27 cellular contexts compared by ENCODE assay signal in the genomic region with DNA sequence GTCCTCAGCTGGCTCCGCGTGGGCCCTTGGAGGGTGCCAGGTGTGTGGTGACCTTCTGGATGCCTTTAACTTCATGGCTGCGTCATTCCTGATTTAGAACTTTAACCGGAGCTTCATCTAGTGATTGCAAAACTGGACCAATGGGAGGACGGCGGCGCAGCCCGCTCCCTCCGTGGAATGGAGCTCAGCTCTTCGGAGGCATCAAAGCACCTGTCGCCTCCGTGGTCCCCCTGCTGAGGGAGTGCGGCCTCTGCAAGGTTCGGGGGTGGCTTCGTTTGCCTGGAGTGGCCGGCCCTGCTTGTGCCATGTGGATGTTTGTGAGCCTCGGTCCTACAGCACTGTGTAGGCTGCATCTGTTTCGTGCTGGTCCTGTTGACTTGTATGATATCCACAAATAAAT. TPM values are rescaled to one million over a fixed set of nuclear protein-coding genes. Genes with fewer than 3 reads are reported as not detected.
DNase-seq lines count a peak whose midpoint lies in the region; ATAC-seq, FAIRE-seq and TF ChIP-seq lines count a peak whose summit lies in the region.
"Had no signal": no experiment of that assay in that cellular context is flagged by ENCODE, and none has a peak within 500 bp of the region (broad histone marks: within the 10 kb centered on the region; RNA-seq: fewer than 3 reads in every experiment).

No MANE protein-coding gene starts in this region.

- H3K4me3 ChIP-seq in HepG2 (replicated peaks in 1 of 3; ENCODE audit: insufficient read depth in 1 of 3, low read depth in 2 of 3, low read length in 3 of 3) (no peak overlapping the region), right lobe of liver (no peak overlapping the region), K562 (no peak overlapping the region), suprapubic skin (no peak overlapping the region), lower leg skin (ENCODE audit: low read depth, poor library complexity, severe bottlenecking) (no peak overlapping the region)
- H3K4me3 ChIP-seq: A549; BLaER1 treated with 17β-estradiol and CSF1 and Interleukin-3, amounts not matched to agents 10 nM and 100 nM; GM12878; GM23338 had no signal

- H3K27me3 ChIP-seq in HepG2 (ENCODE audit: control insufficient read depth in 1 of 2, insufficient read depth in 2 of 2, low read length in 2 of 2) (no peaks in the 10 kb centered on the region), right lobe of liver (no peaks in the 10 kb centered on the region), K562 (ENCODE audit: control insufficient read depth in 2 of 2, insufficient read depth in 2 of 2, low read length in 2 of 2) (no peaks in the 10 kb centered on the region), foreskin keratinocyte (no peaks in the 10 kb centered on the region), suprapubic skin (no peaks in the 10 kb centered on the region)
- H3K27me3 ChIP-seq: BE2C; BLaER1 treated with 17β-estradiol and CSF1 and Interleukin-3, amounts not matched to agents 10 nM and 100 nM had no signal

- TF ChIP-seq POLR2A in HepG2 (IDR thresholded peaks at IDR 0.05; ENCODE audit: insufficient read depth in 1 of 2, low read depth in 2 of 2, low read length in 2 of 2): no peak
- TF ChIP-seq POLR2A in right lobe of liver (IDR thresholded peaks at IDR 0.05): no peak
- TF ChIP-seq POLR2A in K562 (conservative IDR thresholded peaks at IDR 0.05): no peak
- no peak for TF ChIP-seq POLR2A in suprapubic skin (IDR thresholded peaks at IDR 0.05)
- TF ChIP-seq POLR2A in lower leg skin (IDR thresholded peaks at IDR 0.05): no peak

- no peaks in the 10 kb centered on the region for H4K20me1 ChIP-seq in HepG2 (ENCODE audit: insufficient read depth, low read length)
- no peaks in the 10 kb centered on the region for H4K20me1 ChIP-seq in K562 (replicated peaks; ENCODE audit: control insufficient read depth, insufficient read depth, low read length)

- TF ChIP-seq RAD21 in HepG2 (CRISPR knock-in tag; IDR thresholded peaks at IDR 0.05) (no peak), K562 (CRISPR knock-in tag; conservative IDR thresholded peaks at IDR 0.05 in 1 of 2, IDR thresholded peaks at IDR 0.05 in 1 of 2) (no peak)

- no peaks in the 10 kb centered on the region for H3K9me1 ChIP-seq in K562 (ENCODE audit: control insufficient read depth, insufficient read depth, low read length)

- no peak overlapping the region for H3K9ac ChIP-seq in HepG2 (ENCODE audit: insufficient read depth, low read depth, low read length)
- H3K9ac ChIP-seq in K562 (ENCODE audit: insufficient read depth in 1 of 2, low read depth in 2 of 2, low read length in 2 of 2): no peak overlapping the region
- H3K9ac ChIP-seq: BLaER1 treated with 17β-estradiol and CSF1 and Interleukin-3, amounts not matched to agents 10 nM and 100 nM had no signal

- TF ChIP-seq CTCF in HepG2 (CRISPR knock-in tag; IDR thresholded peaks at IDR 0.05) (no peak), right lobe of liver (IDR thresholded peaks at IDR 0.05) (no peak), K562 (IDR thresholded peaks at IDR 0.05 in 2 of 3, conservative IDR thresholded peaks at IDR 0.05 in 1 of 3; ENCODE audit: insufficient read depth in 2 of 3, low read depth in 1 of 3, low read length in 3 of 3) (no peak), foreskin keratinocyte (conservative IDR thresholded peaks at IDR 0.05) (no peak), suprapubic skin (IDR thresholded peaks at IDR 0.05) (no peak), lower leg skin (IDR thresholded peaks at IDR 0.05) (no peak)

- H3K27ac ChIP-seq in HepG2 (ENCODE audit: extremely low read length, insufficient read depth, low read length) (no peak overlapping the region), right lobe of liver (no peak overlapping the region), K562 (ENCODE audit: extremely low read depth, low read depth, low read length) (no peak overlapping the region), foreskin keratinocyte (peak overlapping the region; percentile 58), suprapubic skin (peak overlapping the region; percentile 60)
- H3K27ac ChIP-seq: BLaER1 treated with 17β-estradiol and CSF1 and Interleukin-3, amounts not matched to agents 10 nM and 100 nM had no signal

- BruUV-seq in HepG2 (replicated peaks; lab: Mats Ljungman, UMichigan) (no TSS peak), K562 (replicated peaks; lab: Mats Ljungman, UMichigan) (no TSS peak)

- TF ChIP-seq EP300 in HepG2 (IDR thresholded peaks at IDR 0.05; ENCODE audit: low read depth in 2 of 2, low read length in 2 of 2) (no peak), HepG2 (CRISPR knock-in tag; IDR thresholded peaks at IDR 0.05; ENCODE audit: borderline replicate concordance) (no peak), K562 (IDR thresholded peaks at IDR 0.05; ENCODE audit: low read length) (no peak), suprapubic skin (IDR thresholded peaks at IDR 0.05) (no peak)

- CTCF ChIA-PET in HepG2 (lab: Yijun Ruan, JAX; ENCODE audit: low intra/inter-chr PET ratio, low total read pairs) (no interaction called here), K562 (lab: Yijun Ruan, JAX; ENCODE audit: low intra/inter-chr PET ratio) (no interaction called here)

- H2AFZ ChIP-seq in HepG2 (ENCODE audit: low read length) (no peak overlapping the region), K562 (ENCODE audit: low read depth, low read length) (no peak overlapping the region)
- H2AFZ ChIP-seq: GM23338 had no signal

- no peak for FAIRE-seq in HepG2 (lab: Jason Lieb, UNC)
- FAIRE-seq in K562 (lab: Jason Lieb, UNC): no peak
- FAIRE-seq: A549, D721Med, GM12878, GM19239 had no signal

- WGBS in HepG2 (ENCODE audit: low lambda C conversion rate): 99% methylated on average over 18 of the region's 18 CpGs
- WGBS in right lobe of liver (ENCODE audit: insufficient coverage, low coverage, low lambda C conversion rate, missing lambda C conversion rate): 96% methylated on average over 4 of the region's 18 CpGs
- 92% methylated on average over 18 of the region's 18 CpGs for WGBS in K562 (ENCODE audit: insufficient coverage, low coverage, missing lambda C conversion rate)
- 82% methylated on average over 16 of the region's 18 CpGs for WGBS in suprapubic skin
- WGBS in lower leg skin, 2 donors: 82 to 92% methylated on average over 16 to 18 of the region's 18 CpGs

- DNase-seq in HepG2 (ENCODE audit: low spot score) (no peak), right lobe of liver (no peak), K562 (ENCODE audit: extremely low read depth in 1 of 4, low spot score in 3 of 4) (no peak), foreskin keratinocyte (no peak), suprapubic skin (ENCODE audit: low spot score in 2 of 2) (no peak), lower leg skin (ENCODE audit: low spot score in 2 of 2) (no peak), NCI-H524 treated with DMSO at 0.1 percent for 48 hours (lab: John Stamatoyannopoulos, UW) (no peak)
- DNase-seq: 8988T; ACHN; AML-193; BE2C; CD4-positive, alpha-beta T cell; CD8-positive, alpha-beta memory T cell; DMS 273 treated with DMSO at 0.1 percent for 48 hours; DMS79; EL; GDM1; H9; HFFc6 had no signal

- in situ Hi-C loops in HepG2 (cut with HindIII; ENCODE audit: extremely low pct_ligation_motif_present, low pct_unique_long_range_greater_than_20kb): no loop called here
- in situ Hi-C loops in K562 (cut with MboI): no loop called here

- H3K4me2 ChIP-seq in HepG2 (ENCODE audit: low read depth, low read length) (no peak overlapping the region), K562 (ENCODE audit: insufficient read depth, low read length) (no peak overlapping the region)
- H3K4me2 ChIP-seq: A549; BLaER1 treated with 17β-estradiol and CSF1 and Interleukin-3, amounts not matched to agents 10 nM and 100 nM; GM23338 had no signal

- intact Hi-C loops in HepG2 (cut with micrococcal nuclease; ENCODE audit: unreplicated experiment) (no loop called here), right lobe of liver (cut with DNase I) (no loop called here), K562 (cut with micrococcal nuclease) (no loop called here), lower leg skin (cut with DNase I; ENCODE audit: low total_unique reads) (loop anchor here (10.0 kb wide), 1 partner anchor 787 kb away; a partner anchor contains a TSS)

- ATAC-seq in HepG2: no peak
- ATAC-seq in right lobe of liver: no peak
- ATAC-seq in K562: no peak
- ATAC-seq in foreskin keratinocyte: no peak
- no peak for ATAC-seq in GM21390 (IDR thresholded peaks at IDR 0.05; ENCODE audit: unreplicated experiment)
- ATAC-seq: A549, GM12878, GM23338, HCT116 had no signal

- H3K9me3 ChIP-seq in HepG2 (ENCODE audit: low read length): no peaks in the 10 kb centered on the region
- no peaks in the 10 kb centered on the region for H3K9me3 ChIP-seq in right lobe of liver
- no peaks in the 10 kb centered on the region for H3K9me3 ChIP-seq in K562 (replicated peaks; ENCODE audit: control insufficient read depth, insufficient read depth, low read depth, low read length)
- H3K9me3 ChIP-seq in suprapubic skin: no peaks in the 10 kb centered on the region
- H3K9me3 ChIP-seq: A549; BE2C; BLaER1 treated with 17β-estradiol and CSF1 and Interleukin-3, amounts not matched to agents 10 nM and 100 nM had no signal

- POLR2A ChIA-PET in HepG2 (lab: Yijun Ruan, JAX) (no interaction called here), K562 (lab: Yijun Ruan, JAX) (interaction anchor here (0.6 to 0.8 kb wide), 4 partner anchors 19 to 836 kb away, joined by 3 read pairs; no protein-coding TSS in a partner anchor)

- H3K4me1 ChIP-seq in HepG2 (ENCODE audit: insufficient read depth, low read length) (peaks cover 5% of the 10 kb centered on the region), right lobe of liver (peaks cover 0 to 20% (median 6%) of the 10 kb centered on the region in 4 donors), K562 (replicated peaks in 1 of 2; ENCODE audit: control insufficient read depth in 2 of 2, insufficient read depth in 2 of 2, low read length in 2 of 2) (peaks cover 2 to 32% of the 10 kb centered on the region in 2 experiments; a peak in 3 of 5 replicates), foreskin keratinocyte (peaks cover 16% of the 10 kb centered on the region), suprapubic skin (peaks cover 36% of the 10 kb centered on the region)
- H3K4me1 ChIP-seq: BE2C had no signal

- H3K36me3 ChIP-seq in HepG2 (replicated peaks in 1 of 2; ENCODE audit: control insufficient read depth in 1 of 2, insufficient read depth in 2 of 2, low read length in 2 of 2): peaks cover 4 to 14% of the 10 kb centered on the region in 2 experiments; a peak in 4 of 5 replicates
- H3K36me3 ChIP-seq in right lobe of liver: peaks cover 0 to 13% (median 2%) of the 10 kb centered on the region in 4 donors
- peaks cover 61% of the 10 kb centered on the region for H3K36me3 ChIP-seq in K562 (ENCODE audit: control insufficient read depth, insufficient read depth, low read length)
- peaks cover 22% of the 10 kb centered on the region for H3K36me3 ChIP-seq in suprapubic skin

- H3K79me2 ChIP-seq in HepG2 (ENCODE audit: insufficient read depth, low read length) (no peaks in the 10 kb centered on the region), K562 (ENCODE audit: control insufficient read depth, insufficient read depth, low read length) (no peaks in the 10 kb centered on the region)

RNA-seq across cellular contexts. Expression of a gene that starts 14.2 kb away (rescaled TPM):
- 11.7 and 15.8 TPM in 2 replicates for total RNA-seq in HepG2 (2016; rRNA removed; fragmentation: Illumina TruSeq; extraction: Trizol)
- total RNA-seq in HepG2 (2016; cell fraction: cytosol; rRNA removed; fragmentation: Illumina TruSeq; extraction: Trizol; ENCODE audit: low read depth): 8.0 and 9.1 TPM in 2 replicates
- total RNA-seq in HepG2 (2016; cell fraction: insoluble cytoplasmic fraction; rRNA removed; fragmentation: Illumina TruSeq; extraction: Trizol): 11.9 and 14.9 TPM in 2 replicates
- total RNA-seq in HepG2 (2016; cell fraction: membrane; rRNA removed; fragmentation: Illumina TruSeq; extraction: Trizol): 9.8 and 11.8 TPM in 2 replicates
- 6.6 and 7.1 TPM in 2 replicates for total RNA-seq in HepG2 (2016; cell fraction: nucleus; rRNA removed; fragmentation: Illumina TruSeq; extraction: Trizol)
- 94.1 and 110 TPM in 2 replicates for polyA plus RNA-seq in HepG2 (2011; rRNA removed)
- 129 and 137 TPM in 2 replicates for polyA plus RNA-seq in HepG2 (2011; cell fraction: cytosol; rRNA removed)
- polyA plus RNA-seq in HepG2 (2011; cell fraction: nucleus; rRNA removed): 53.4 and 59.2 TPM in 2 replicates
- 58.7 and 69.9 TPM in 2 replicates for polyA plus RNA-seq in HepG2 (2012)
- 34.3 and 43.0 TPM in 2 replicates for polyA plus RNA-seq in HepG2 (2016; cell fraction: cytosol; fragmentation: Illumina TruSeq; extraction: Trizol; ENCODE audit: low read depth)
- polyA plus RNA-seq in HepG2 (2016; cell fraction: insoluble cytoplasmic fraction; fragmentation: Illumina TruSeq; extraction: Trizol; ENCODE audit: low read depth): 53.0 and 57.2 TPM in 2 replicates
- polyA plus RNA-seq in HepG2 (2016; cell fraction: membrane; fragmentation: Illumina TruSeq; extraction: Trizol; ENCODE audit: low read depth): 32.8 and 40.2 TPM in 2 replicates
- 34.9 and 36.2 TPM in 2 replicates for polyA plus RNA-seq in HepG2 (2016; cell fraction: nucleus; fragmentation: Illumina TruSeq; extraction: Trizol; ENCODE audit: insufficient read depth, low read depth)
- 37.2 and 51.7 TPM in 2 replicates for polyA minus RNA-seq in HepG2 (2011; rRNA and poly(A)+ RNA removed; ENCODE audit: low replicate concordance)
- 24.0 and 25.6 TPM in 2 replicates for polyA minus RNA-seq in HepG2 (2011; cell fraction: cytosol; rRNA and poly(A)+ RNA removed)
- polyA minus RNA-seq in HepG2 (2011; cell fraction: nucleus; rRNA and poly(A)+ RNA removed): 9.0 and 15.4 TPM in 2 replicates
- total RNA-seq in right lobe of liver: 100 to 1,000 TPM in 1 of 6 experiments, 10 to 100 TPM in 5; 16.6 to 137 (median 23.2) TPM
- 10.6 and 21.9 TPM in 2 replicates for total RNA-seq in K562 (2011; cell fraction: chromatin; rRNA removed; ENCODE audit: low replicate concordance)
- total RNA-seq in K562 (2011; cell fraction: nucleolus; rRNA removed): 19.5 and 22.0 TPM in 2 replicates
- 18.3 and 24.3 TPM in 2 replicates for total RNA-seq in K562 (2011; cell fraction: nucleoplasm; rRNA removed)
- total RNA-seq in K562 (2014; rRNA removed): 23.1 and 29.0 TPM in 2 replicates
- total RNA-seq in K562 (2014; rRNA removed; fragmentation: Illumina TruSeq; extraction: Trizol): 20.8 and 21.1 TPM in 2 replicates
- total RNA-seq in K562 (2015; rRNA removed; fragmentation: Illumina TruSeq; extraction: Trizol): 31.7 and 34.9 TPM in 2 replicates
- 43.5 and 48.1 TPM in 2 replicates for total RNA-seq in K562 (2021)
- 46.6 and 58.0 TPM in 2 replicates for polyA plus RNA-seq in K562 (2011; rRNA removed)
- 74.4 and 80.8 TPM in 2 replicates for polyA plus RNA-seq in K562 (2011; cell fraction: cytosol; rRNA removed)
- 36.5 and 43.3 TPM in 2 replicates for polyA plus RNA-seq in K562 (2011; cell fraction: nucleus; rRNA removed)
- 76.9 and 118 TPM in 2 replicates for polyA plus RNA-seq in K562 (2012)
- polyA plus RNA-seq in K562 (2014; fragmentation: Illumina TruSeq; extraction: Trizol): 64.2 and 79.8 TPM in 2 replicates
- 10 to 100 TPM; 12.4 to 17.1 TPM for polyA plus RNA-seq in K562 (2014; fragmentation: Nextera tagmentation; extraction: Ambion mirVana)
- polyA plus RNA-seq in K562 (2014; rRNA removed): 65.0 and 67.8 TPM in 2 replicates
- polyA minus RNA-seq in K562 (2011; rRNA and poly(A)+ RNA removed): 33.5 and 37.4 TPM in 2 replicates
- 14.2 and 21.7 TPM in 2 replicates for polyA minus RNA-seq in K562 (2011; cell fraction: cytosol; rRNA and poly(A)+ RNA removed)
- polyA minus RNA-seq in K562 (2011; cell fraction: nucleus; rRNA and poly(A)+ RNA removed): 9.0 and 14.1 TPM in 2 replicates
- 49.5 and 63.0 TPM in 2 replicates for total RNA-seq in foreskin keratinocyte
- polyA plus RNA-seq in foreskin keratinocyte: 123 and 183 TPM in 2 replicates
- 10 to 100 TPM; 17.5 to 39.9 (median 27.9) TPM for total RNA-seq in suprapubic skin
- total RNA-seq in lower leg skin: 10 to 100 TPM; 11.0 to 29.3 (median 21.8) TPM

RNA-seq across cellular contexts. Expression of a gene that starts 27.5 kb away (rescaled TPM):
- 24.6 and 35.1 TPM in 2 replicates for total RNA-seq in HepG2 (2016; rRNA removed; fragmentation: Illumina TruSeq; extraction: Trizol)
- 16.9 and 17.1 TPM in 2 replicates for total RNA-seq in HepG2 (2016; cell fraction: cytosol; rRNA removed; fragmentation: Illumina TruSeq; extraction: Trizol; ENCODE audit: low read depth)
- total RNA-seq in HepG2 (2016; cell fraction: insoluble cytoplasmic fraction; rRNA removed; fragmentation: Illumina TruSeq; extraction: Trizol): 24.1 and 32.9 TPM in 2 replicates
- total RNA-seq in HepG2 (2016; cell fraction: membrane; rRNA removed; fragmentation: Illumina TruSeq; extraction: Trizol): 10.3 and 11.2 TPM in 2 replicates
- 29.9 and 34.8 TPM in 2 replicates for total RNA-seq in HepG2 (2016; cell fraction: nucleus; rRNA removed; fragmentation: Illumina TruSeq; extraction: Trizol)
- polyA plus RNA-seq in HepG2 (2011; rRNA removed): 20.1 and 22.2 TPM in 2 replicates
- 11.2 and 11.3 TPM in 2 replicates for polyA plus RNA-seq in HepG2 (2011; cell fraction: cytosol; rRNA removed)
- 110 and 114 TPM in 2 replicates for polyA plus RNA-seq in HepG2 (2011; cell fraction: nucleus; rRNA removed)
- polyA plus RNA-seq in HepG2 (2012): 22.7 and 27.0 TPM in 2 replicates
- 3.0 and 3.7 TPM in 2 replicates for polyA plus RNA-seq in HepG2 (2016; cell fraction: cytosol; fragmentation: Illumina TruSeq; extraction: Trizol; ENCODE audit: low read depth)
- 25.7 and 32.8 TPM in 2 replicates for polyA plus RNA-seq in HepG2 (2016; cell fraction: insoluble cytoplasmic fraction; fragmentation: Illumina TruSeq; extraction: Trizol; ENCODE audit: low read depth)
- 4.3 and 6.1 TPM in 2 replicates for polyA plus RNA-seq in HepG2 (2016; cell fraction: membrane; fragmentation: Illumina TruSeq; extraction: Trizol; ENCODE audit: low read depth)
- polyA plus RNA-seq in HepG2 (2016; cell fraction: nucleus; fragmentation: Illumina TruSeq; extraction: Trizol; ENCODE audit: insufficient read depth, low read depth): 70.6 and 74.1 TPM in 2 replicates
- polyA minus RNA-seq in HepG2 (2011; rRNA and poly(A)+ RNA removed; ENCODE audit: low replicate concordance): 9.8 and 26.9 TPM in 2 replicates
- 5.9 and 9.7 TPM in 2 replicates for polyA minus RNA-seq in HepG2 (2011; cell fraction: cytosol; rRNA and poly(A)+ RNA removed)
- 27.0 and 37.2 TPM in 2 replicates for polyA minus RNA-seq in HepG2 (2011; cell fraction: nucleus; rRNA and poly(A)+ RNA removed)
- 10 to 100 TPM in 4 of 6 experiments, 1 to 10 TPM in 2; 8.8 to 25.1 (median 12.9) TPM for total RNA-seq in right lobe of liver
- total RNA-seq in K562 (2011; cell fraction: chromatin; rRNA removed; ENCODE audit: low replicate concordance): 200 and 398 TPM in 2 replicates
- total RNA-seq in K562 (2011; cell fraction: nucleolus; rRNA removed): 176 and 196 TPM in 2 replicates
- 186 and 220 TPM in 2 replicates for total RNA-seq in K562 (2011; cell fraction: nucleoplasm; rRNA removed)
- 68.6 and 84.3 TPM in 2 replicates for total RNA-seq in K562 (2014; rRNA removed)
- 40.5 and 48.5 TPM in 2 replicates for total RNA-seq in K562 (2014; rRNA removed; fragmentation: Illumina TruSeq; extraction: Trizol)
- total RNA-seq in K562 (2015; rRNA removed; fragmentation: Illumina TruSeq; extraction: Trizol): 51.6 and 52.9 TPM in 2 replicates
- total RNA-seq in K562 (2021): 89.1 and 105 TPM in 2 replicates
- 38.0 and 47.3 TPM in 2 replicates for polyA plus RNA-seq in K562 (2011; rRNA removed)
- polyA plus RNA-seq in K562 (2011; cell fraction: cytosol; rRNA removed): 22.9 and 23.5 TPM in 2 replicates
- polyA plus RNA-seq in K562 (2011; cell fraction: nucleus; rRNA removed): 233 and 286 TPM in 2 replicates
- polyA plus RNA-seq in K562 (2012): 35.6 and 62.2 TPM in 2 replicates
- 79.7 and 97.5 TPM in 2 replicates for polyA plus RNA-seq in K562 (2014; fragmentation: Illumina TruSeq; extraction: Trizol)
- polyA plus RNA-seq in K562 (2014; fragmentation: Nextera tagmentation; extraction: Ambion mirVana): 1 to 10 TPM in 1 of 2 experiments, under 1 TPM in 1; 0.89 to 1.8 TPM
- 60.2 and 64.7 TPM in 2 replicates for polyA plus RNA-seq in K562 (2014; rRNA removed)
- 23.9 and 28.6 TPM in 2 replicates for polyA minus RNA-seq in K562 (2011; rRNA and poly(A)+ RNA removed)
- polyA minus RNA-seq in K562 (2011; cell fraction: cytosol; rRNA and poly(A)+ RNA removed): 20.8 and 22.0 TPM in 2 replicates
- 66.5 and 104 TPM in 2 replicates for polyA minus RNA-seq in K562 (2011; cell fraction: nucleus; rRNA and poly(A)+ RNA removed)
- 26.5 and 28.0 TPM in 2 replicates for total RNA-seq in foreskin keratinocyte
- 31.8 and 37.0 TPM in 2 replicates for polyA plus RNA-seq in foreskin keratinocyte
- 10 to 100 TPM; 22.5 to 34.6 (median 28.4) TPM for total RNA-seq in suprapubic skin
- total RNA-seq in lower leg skin: 10 to 100 TPM; 19.5 to 43.2 (median 25.5) TPM

RNA-seq across cellular contexts. Expression of a gene that starts 43.0 kb away (rescaled TPM):
- total RNA-seq in HepG2 (2016; rRNA removed; fragmentation: Illumina TruSeq; extraction: Trizol) (114 and 151 TPM in 2 replicates), right lobe of liver (10 to 100 TPM; 52.9 to 87.5 (median 58.9) TPM), K562 (2014; rRNA removed) (95.1 and 117 TPM in 2 replicates), K562 (2014; rRNA removed; fragmentation: Illumina TruSeq; extraction: Trizol) (57.2 and 71.2 TPM in 2 replicates), K562 (2015; rRNA removed; fragmentation: Illumina TruSeq; extraction: Trizol) (46.8 and 47.5 TPM in 2 replicates), K562 (2021) (162 TPM in 2 replicates), foreskin keratinocyte (150 and 176 TPM in 2 replicates), suprapubic skin (10 to 100 TPM; 45.0 to 66.0 (median 57.4) TPM), lower leg skin (10 to 100 TPM; 19.5 to 55.6 (median 42.1) TPM)
- total RNA-seq in HepG2 (2016; cell fraction: cytosol; rRNA removed; fragmentation: Illumina TruSeq; extraction: Trizol; ENCODE audit: low read depth): 28.6 and 35.2 TPM in 2 replicates
- total RNA-seq in HepG2 (2016; cell fraction: insoluble cytoplasmic fraction; rRNA removed; fragmentation: Illumina TruSeq; extraction: Trizol): 115 and 149 TPM in 2 replicates
- 62.0 and 68.5 TPM in 2 replicates for total RNA-seq in HepG2 (2016; cell fraction: membrane; rRNA removed; fragmentation: Illumina TruSeq; extraction: Trizol)
- total RNA-seq in HepG2 (2016; cell fraction: nucleus; rRNA removed; fragmentation: Illumina TruSeq; extraction: Trizol): 61.1 and 71.3 TPM in 2 replicates
- polyA plus RNA-seq in HepG2 (2011; rRNA removed) (165 and 184 TPM in 2 replicates), K562 (2011; rRNA removed) (135 and 158 TPM in 2 replicates), K562 (2014; fragmentation: Illumina TruSeq; extraction: Trizol) (80.6 and 84.8 TPM in 2 replicates), K562 (2014; fragmentation: Nextera tagmentation; extraction: Ambion mirVana) (1 to 10 TPM; 5.6 to 8.9 TPM), K562 (2014; rRNA removed) (76.5 and 103 TPM in 2 replicates), foreskin keratinocyte (176 and 205 TPM in 2 replicates)
- 146 and 162 TPM in 2 replicates for polyA plus RNA-seq in HepG2 (2011; cell fraction: cytosol; rRNA removed)
- 215 and 264 TPM in 2 replicates for polyA plus RNA-seq in HepG2 (2011; cell fraction: nucleus; rRNA removed)
- 82.4 and 87.9 TPM in 2 replicates for polyA plus RNA-seq in HepG2 (2012)
- polyA plus RNA-seq in HepG2 (2016; cell fraction: cytosol; fragmentation: Illumina TruSeq; extraction: Trizol; ENCODE audit: low read depth): 45.4 and 55.7 TPM in 2 replicates
- polyA plus RNA-seq in HepG2 (2016; cell fraction: insoluble cytoplasmic fraction; fragmentation: Illumina TruSeq; extraction: Trizol; ENCODE audit: low read depth): 135 and 141 TPM in 2 replicates
- 56.2 and 56.5 TPM in 2 replicates for polyA plus RNA-seq in HepG2 (2016; cell fraction: membrane; fragmentation: Illumina TruSeq; extraction: Trizol; ENCODE audit: low read depth)
- 113 and 114 TPM in 2 replicates for polyA plus RNA-seq in HepG2 (2016; cell fraction: nucleus; fragmentation: Illumina TruSeq; extraction: Trizol; ENCODE audit: insufficient read depth, low read depth)
- polyA minus RNA-seq in HepG2 (2011; rRNA and poly(A)+ RNA removed; ENCODE audit: low replicate concordance): 159 and 241 TPM in 2 replicates
- 48.1 and 61.1 TPM in 2 replicates for polyA minus RNA-seq in HepG2 (2011; cell fraction: cytosol; rRNA and poly(A)+ RNA removed)
- polyA minus RNA-seq in HepG2 (2011; cell fraction: nucleus; rRNA and poly(A)+ RNA removed): 60.5 and 61.0 TPM in 2 replicates
- total RNA-seq in K562 (2011; cell fraction: chromatin; rRNA removed; ENCODE audit: low replicate concordance): 130 and 265 TPM in 2 replicates
- total RNA-seq in K562 (2011; cell fraction: nucleolus; rRNA removed): 121 and 125 TPM in 2 replicates
- 113 and 116 TPM in 2 replicates for total RNA-seq in K562 (2011; cell fraction: nucleoplasm; rRNA removed)
- polyA plus RNA-seq in K562 (2011; cell fraction: cytosol; rRNA removed): 118 and 126 TPM in 2 replicates
- 116 TPM in 2 replicates for polyA plus RNA-seq in K562 (2011; cell fraction: nucleus; rRNA removed)
- 82.1 and 83.5 TPM in 2 replicates for polyA plus RNA-seq in K562 (2012)
- polyA minus RNA-seq in K562 (2011; rRNA and poly(A)+ RNA removed): 203 and 232 TPM in 2 replicates
- 63.0 and 91.6 TPM in 2 replicates for polyA minus RNA-seq in K562 (2011; cell fraction: cytosol; rRNA and poly(A)+ RNA removed)
- polyA minus RNA-seq in K562 (2011; cell fraction: nucleus; rRNA and poly(A)+ RNA removed): 27.7 and 39.5 TPM in 2 replicates

Comparison
In these comparisons a context has a peak if more than half of its experiments do, and no peak if none do; other contexts are left out.
1. H3K27ac ChIP-seq: peak in foreskin keratinocyte (single experiment) and suprapubic skin (single experiment); none in HepG2 (single experiment), right lobe of liver (0 of 3) and K562 (single experiment).